In the genomic region with DNA sequence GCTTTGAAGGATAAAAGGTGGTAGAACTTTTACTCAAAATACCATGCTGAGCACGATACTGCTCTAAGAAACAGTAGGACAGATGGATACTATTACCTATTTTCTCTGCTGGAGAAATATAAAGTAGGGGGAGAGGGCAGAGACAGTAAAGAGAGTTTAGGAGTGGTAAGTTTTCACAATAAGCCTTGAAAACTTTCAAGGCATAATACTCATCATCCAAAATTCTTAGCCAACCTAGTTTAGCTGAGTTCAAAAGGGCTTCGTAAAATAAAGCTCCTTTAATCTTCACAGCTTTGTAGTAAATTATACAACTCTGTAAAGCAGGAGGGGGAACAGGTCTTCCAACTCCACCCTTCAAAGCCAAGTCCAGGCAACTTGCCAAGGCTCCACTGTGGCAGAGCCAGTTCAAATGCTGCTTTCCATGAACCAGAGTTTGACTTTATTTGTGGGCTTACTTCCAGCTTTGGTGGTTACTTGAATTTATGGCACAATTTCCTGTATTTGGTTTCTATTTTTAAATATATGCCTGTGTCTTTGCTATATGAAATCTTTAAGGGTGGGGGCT, we compare ENCODE assay signal across 10 cellular contexts. TPM values are rescaled to one million over a fixed set of nuclear protein-coding genes. Genes with fewer than 3 reads are reported as not detected.
DNase-seq lines count a peak whose midpoint lies in the region; ATAC-seq lines count a peak whose summit lies in the region.
"Had no signal": no experiment of that assay in that cellular context is flagged by ENCODE, and none has a peak within 500 bp of the region (broad histone marks: within the 10 kb centered on the region; RNA-seq: fewer than 3 reads in every experiment).

No MANE protein-coding gene starts in this region.

- CTCF ChIA-PET in activated naive CD4-positive, alpha-beta T cell treated with anti-CD3 and anti-CD28 coated beads, Interleukin-2, amount 10 ng/mL, durations not matched to agents 7 days and 5 days (lab: Charles Lee) = no interaction called here

- no peaks in the 10 kb centered on the region for H3K27me3 Mint-ChIP-seq in activated naive CD4-positive, alpha-beta T cell treated with anti-CD3 and anti-CD28 coated beads, Interleukin-2, amount 10 ng/mL, durations not matched to agents 7 days and 5 days
- H3K27me3 Mint-ChIP-seq in activated T-helper 1 cell treated with anti-CD3 and anti-CD28 coated beads, Interleukin-12 subunit alpha, Interleukin-12 subunit beta, Interleukin-2, Interleukin-4 antibody, amounts not matched to agents 30 ng/mL and 10 ng/mL and 1 ng/mL, durations not matched to agents 14 hours and 24 hours and 36 hours (ENCODE audit: insufficient read depth) = no peaks in the 10 kb centered on the region

- peaks cover 22% of the 10 kb centered on the region for H3K4me1 Mint-ChIP-seq in activated naive CD4-positive, alpha-beta T cell treated with anti-CD3 and anti-CD28 coated beads, Interleukin-2, amount 10 ng/mL, durations not matched to agents 7 days and 5 days
- H3K4me1 Mint-ChIP-seq in activated T-helper 1 cell treated with anti-CD3 and anti-CD28 coated beads, Interleukin-12 subunit alpha, Interleukin-12 subunit beta, Interleukin-2, Interleukin-4 antibody, amounts not matched to agents 30 ng/mL and 10 ng/mL and 1 ng/mL, durations not matched to agents 14 hours and 24 hours and 36 hours (ENCODE audit: low read depth) = peaks cover 21% of the 10 kb centered on the region

- DNase-seq in activated naive CD4-positive, alpha-beta T cell treated with anti-CD3 and anti-CD28 coated beads, Interleukin-2, amount 10 ng/mL, durations not matched to agents 7 days and 5 days = no peak
- no peak for DNase-seq in activated naive CD4-positive, alpha-beta T cell (lab: John Stamatoyannopoulos, UW)
- no peak for DNase-seq in activated T-helper 1 cell treated with anti-CD3 and anti-CD28 coated beads, Interleukin-12 subunit alpha, Interleukin-12 subunit beta, Interleukin-2, Interleukin-4 antibody, amounts not matched to agents 30 ng/mL and 10 ng/mL and 1 ng/mL, durations not matched to agents 14 hours and 24 hours and 36 hours (ENCODE audit: low spot score)
- DNase-seq in iris pigment epithelial cell (ENCODE audit: low read depth) (peak; percentile 63), ureter (ENCODE audit: low spot score) (peak; percentile 90), CD1c-positive myeloid dendritic cell (ENCODE audit: extremely low spot score) (no peak), KG1 (lab: John Stamatoyannopoulos, UW) (no peak)
- DNase-seq: kidney glomerular epithelial cell had no signal

- peak overlapping the region; percentile 20 for H3K27ac Mint-ChIP-seq in activated naive CD4-positive, alpha-beta T cell treated with anti-CD3 and anti-CD28 coated beads, Interleukin-2, amount 10 ng/mL, durations not matched to agents 7 days and 5 days
- peak overlapping the region; percentile 15 for H3K27ac Mint-ChIP-seq in activated T-helper 1 cell treated with anti-CD3 and anti-CD28 coated beads, Interleukin-12 subunit alpha, Interleukin-12 subunit beta, Interleukin-2, Interleukin-4 antibody, amounts not matched to agents 30 ng/mL and 10 ng/mL and 1 ng/mL, durations not matched to agents 14 hours and 24 hours and 36 hours

- H3K9me3 Mint-ChIP-seq in activated naive CD4-positive, alpha-beta T cell treated with anti-CD3 and anti-CD28 coated beads, Interleukin-2, amount 10 ng/mL, durations not matched to agents 7 days and 5 days = no peaks in the 10 kb centered on the region
- no peaks in the 10 kb centered on the region for H3K9me3 Mint-ChIP-seq in activated T-helper 1 cell treated with anti-CD3 and anti-CD28 coated beads, Interleukin-12 subunit alpha, Interleukin-12 subunit beta, Interleukin-2, Interleukin-4 antibody, amounts not matched to agents 30 ng/mL and 10 ng/mL and 1 ng/mL, durations not matched to agents 14 hours and 24 hours and 36 hours

- no peak for ATAC-seq in HG03571 (IDR thresholded peaks at IDR 0.05; ENCODE audit: unreplicated experiment)

- no peak overlapping the region for H3K4me3 Mint-ChIP-seq in activated naive CD4-positive, alpha-beta T cell treated with anti-CD3 and anti-CD28 coated beads, Interleukin-2, amount 10 ng/mL, durations not matched to agents 7 days and 5 days
- no peak overlapping the region for H3K4me3 Mint-ChIP-seq in activated T-helper 1 cell treated with anti-CD3 and anti-CD28 coated beads, Interleukin-12 subunit alpha, Interleukin-12 subunit beta, Interleukin-2, Interleukin-4 antibody, amounts not matched to agents 30 ng/mL and 10 ng/mL and 1 ng/mL, durations not matched to agents 14 hours and 24 hours and 36 hours

- H3K36me3 Mint-ChIP-seq in activated naive CD4-positive, alpha-beta T cell treated with anti-CD3 and anti-CD28 coated beads, Interleukin-2, amount 10 ng/mL, durations not matched to agents 7 days and 5 days = peaks cover 77% of the 10 kb centered on the region
- peaks cover 59% of the 10 kb centered on the region for H3K36me3 Mint-ChIP-seq in activated T-helper 1 cell treated with anti-CD3 and anti-CD28 coated beads, Interleukin-12 subunit alpha, Interleukin-12 subunit beta, Interleukin-2, Interleukin-4 antibody, amounts not matched to agents 30 ng/mL and 10 ng/mL and 1 ng/mL, durations not matched to agents 14 hours and 24 hours and 36 hours (ENCODE audit: low read depth)

- intact Hi-C loops in activated T-helper 1 cell treated with anti-CD3 and anti-CD28 coated beads, Interleukin-12 subunit alpha, Interleukin-12 subunit beta, Interleukin-2, Interleukin-4 antibody, amounts not matched to agents 30 ng/mL and 10 ng/mL and 1 ng/mL, durations not matched to agents 14 hours and 24 hours and 36 hours (cut with micrococcal nuclease) = no loop called here

RNA-seq across cellular contexts. Expression of gene TEX38, which starts 15.5 kb away (rescaled TPM):
- total RNA-seq in activated T-helper 1 cell treated with anti-CD3 and anti-CD28 coated beads, Interleukin-12 subunit alpha, Interleukin-12 subunit beta, Interleukin-2, Interleukin-4 antibody, amounts not matched to agents 30 ng/mL and 10 ng/mL and 1 ng/mL, durations not matched to agents 14 hours and 24 hours and 36 hours = 0.18 TPM in 1 of 2 replicates, not detected in the other
- total RNA-seq in ureter = 0.39 TPM
- total RNA-seq: upper lobe of left lung had no signal

RNA-seq across cellular contexts. Expression of gene ATPAF1, which starts 19.0 kb away (rescaled TPM):
- 40.9 and 46.3 TPM in 2 replicates for total RNA-seq in activated T-helper 1 cell treated with anti-CD3 and anti-CD28 coated beads, Interleukin-12 subunit alpha, Interleukin-12 subunit beta, Interleukin-2, Interleukin-4 antibody, amounts not matched to agents 30 ng/mL and 10 ng/mL and 1 ng/mL, durations not matched to agents 14 hours and 24 hours and 36 hours
- total RNA-seq in ureter = 42.5 TPM

RNA-seq across cellular contexts. Expression of gene EFCAB14, which starts 31.7 kb away (rescaled TPM):
- total RNA-seq in activated T-helper 1 cell treated with anti-CD3 and anti-CD28 coated beads, Interleukin-12 subunit alpha, Interleukin-12 subunit beta, Interleukin-2, Interleukin-4 antibody, amounts not matched to agents 30 ng/mL and 10 ng/mL and 1 ng/mL, durations not matched to agents 14 hours and 24 hours and 36 hours = 67.0 and 70.4 TPM in 2 replicates
- total RNA-seq in ureter = 196 TPM

Comparison
In these comparisons a context has a peak if more than half of its experiments do, and no peak if none do; other contexts are left out.
1. DNase-seq: peak in iris pigment epithelial cell (single experiment) and ureter (single experiment); none in activated naive CD4-positive, alpha-beta T cell treated with anti-CD3 and anti-CD28 coated beads, Interleukin-2, amount 10 ng/mL, durations not matched to agents 7 days and 5 days (single experiment), activated naive CD4-positive, alpha-beta T cell (0 of 4), activated T-helper 1 cell treated with anti-CD3 and anti-CD28 coated beads, Interleukin-12 subunit alpha, Interleukin-12 subunit beta, Interleukin-2, Interleukin-4 antibody, amounts not matched to agents 30 ng/mL and 10 ng/mL and 1 ng/mL, durations not matched to agents 14 hours and 24 hours and 36 hours (single experiment), CD1c-positive myeloid dendritic cell (single experiment) and KG1 (single experiment).